ENCODE assay signal across 8 cellular contexts in genomic region chr9:123360161-123361085, GRCh38. TPM values are rescaled to one million over a fixed set of nuclear protein-coding genes. Genes with fewer than 3 reads are reported as not detected.
DNase-seq lines count a peak whose midpoint lies in the region; TF ChIP-seq lines count a peak whose summit lies in the region.

No MANE protein-coding gene starts in this region.

- intact Hi-C loops in OCI-LY7 (cut with micrococcal nuclease; ENCODE audit: unreplicated experiment), result no loop called here
- intact Hi-C loops in CD14-positive monocyte (cut with micrococcal nuclease), result no loop called here
- intact Hi-C loops in ovary (cut with DNase I), result no loop called here

- H3K4me3 Mint-ChIP-seq in CD14-positive monocyte, result no peak overlapping the region

- peaks cover 20% of the 10 kb centered on the region for H3F3A ChIP-seq in smooth muscle cell (ENCODE audit: low read depth)

- no peak overlapping the region for H3K27ac Mint-ChIP-seq in CD14-positive monocyte

- no peaks in the 10 kb centered on the region for H3K4me1 Mint-ChIP-seq in CD14-positive monocyte

- H3K4me1 ChIP-seq in OCI-LY7 (ENCODE audit: insufficient read depth, low read length, poor library complexity, severe bottlenecking) (peaks cover 21% of the 10 kb centered on the region), ectodermal cell (ENCODE audit: control insufficient read depth, insufficient read depth, low read length) (peaks cover 65% of the 10 kb centered on the region), smooth muscle cell (ENCODE audit: low read depth) (peaks cover 65% of the 10 kb centered on the region), ovary (ENCODE audit: insufficient read depth) (peaks cover 3% of the 10 kb centered on the region)

- H2AFZ ChIP-seq in OCI-LY7 (ENCODE audit: low read length) (no peak overlapping the region), smooth muscle cell (ENCODE audit: low read depth) (no peak overlapping the region)

- H3K9ac ChIP-seq in smooth muscle cell (ENCODE audit: low read depth), result peak overlapping the region; percentile 37

- no peak for TF ChIP-seq EP300 in ovary (IDR thresholded peaks at IDR 0.05)

- no peaks in the 10 kb centered on the region for H3K79me2 ChIP-seq in OCI-LY7 (ENCODE audit: insufficient read depth, low read depth, low read length)
- H3K79me2 ChIP-seq in smooth muscle cell (ENCODE audit: low read depth), result peaks cover 22% of the 10 kb centered on the region

- peaks cover 9 to 15% (median 12%) of the 10 kb centered on the region in 3 donors for H3K27me3 Mint-ChIP-seq in CD14-positive monocyte (ENCODE audit: low read depth in 3 of 3)

- TF ChIP-seq CTCF in OCI-LY7 (conservative IDR thresholded peaks at IDR 0.05; ENCODE audit: low read length) (no peak), smooth muscle cell (IDR thresholded peaks at IDR 0.05; ENCODE audit: borderline replicate concordance, insufficient read depth, poor library complexity, severe bottlenecking) (no peak), CD14-positive monocyte (IDR thresholded peaks at IDR 0.05) (no peak), ovary (IDR thresholded peaks at IDR 0.05) (no peak)

- H3K27ac ChIP-seq in OCI-LY7 (ENCODE audit: low read depth, low read length, poor library complexity, severe bottlenecking) (no peak overlapping the region), ectodermal cell (ENCODE audit: insufficient read depth, low read depth, low read length, poor library complexity, severe bottlenecking) (peak overlapping the region; percentile 0), smooth muscle cell (ENCODE audit: low read depth) (peak overlapping the region; percentile 75), ovary (no peak overlapping the region)

- no peaks in the 10 kb centered on the region for H4K20me1 ChIP-seq in OCI-LY7 (ENCODE audit: insufficient read depth, low read length)
- no peaks in the 10 kb centered on the region for H4K20me1 ChIP-seq in smooth muscle cell (ENCODE audit: low read depth)

- TF ChIP-seq POLR2A in ovary (IDR thresholded peaks at IDR 0.05), result no peak

- POLR2A ChIA-PET in OCI-LY7 (lab: Charles Lee), result interaction anchor here (1.0 to 1.4 kb wide), 2 partner anchors 11 to 12 kb away, joined by 4 to 5 read pairs; no protein-coding TSS in a partner anchor

- peaks cover 0 to 2% (median 0%) of the 10 kb centered on the region in 7 donors for H3K9me3 Mint-ChIP-seq in CD14-positive monocyte

- H3K9me3 ChIP-seq in OCI-LY7 (ENCODE audit: low read length), result no peaks in the 10 kb centered on the region
- no peaks in the 10 kb centered on the region for H3K9me3 ChIP-seq in ectodermal cell (ENCODE audit: control insufficient read depth, low read length)
- no peaks in the 10 kb centered on the region for H3K9me3 ChIP-seq in smooth muscle cell (replicated peaks; ENCODE audit: low read depth)
- H3K9me3 ChIP-seq in ovary, result no peaks in the 10 kb centered on the region

- CTCF ChIA-PET in OCI-LY7 (lab: Charles Lee; ENCODE audit: unreplicated experiment), result interaction anchor here (0.6 to 0.7 kb wide), 3 partner anchors 10 to 258 kb away, joined by 3 read pairs; no protein-coding TSS in a partner anchor

- H3K9me2 ChIP-seq in OCI-LY7 (ENCODE audit: insufficient read depth, low read length), result no peaks in the 10 kb centered on the region

- no peaks in the 10 kb centered on the region for H3K36me3 ChIP-seq in OCI-LY7 (ENCODE audit: insufficient read depth, low read length)
- H3K36me3 ChIP-seq in ectodermal cell (ENCODE audit: control insufficient read depth, insufficient read depth, low read length), result peaks cover 5% of the 10 kb centered on the region
- H3K36me3 ChIP-seq in smooth muscle cell (ENCODE audit: low read depth), result no peaks in the 10 kb centered on the region
- H3K36me3 ChIP-seq in ovary, result no peaks in the 10 kb centered on the region

- H3K4me3 ChIP-seq in OCI-LY7 (ENCODE audit: low read depth, low read length, poor library complexity, severe bottlenecking), result no peak overlapping the region
- H3K4me3 ChIP-seq in ectodermal cell (ENCODE audit: insufficient read depth, low read depth, low read length), result no peak overlapping the region
- H3K4me3 ChIP-seq in smooth muscle cell, result no peak overlapping the region
- no peak overlapping the region for H3K4me3 ChIP-seq in ovary

- 20 to 23% methylated on average over 22 of the region's 22 CpGs for whole genome bisulfite sequencing in ectodermal cell, 2 experiments
- 4% methylated on average over 17 of the region's 22 CpGs for WGBS in smooth muscle cell (ENCODE audit: low lambda C conversion rate)
- WGBS in ovary, 3 donors, result 44 to 52% (median 46%) methylated on average over 22 of the region's 22 CpGs

- peak overlapping the region; percentile 18; the same call in 1 of the 2 replicates for H3K4me2 ChIP-seq in OCI-LY7 (ENCODE audit: low read length)
- peak overlapping the region; percentile 76 for H3K4me2 ChIP-seq in smooth muscle cell

- no peaks in the 10 kb centered on the region for H3K36me3 Mint-ChIP-seq in CD14-positive monocyte

- no peaks in the 10 kb centered on the region for H3K27me3 ChIP-seq in ectodermal cell (ENCODE audit: control insufficient read depth, insufficient read depth, low read length, poor library complexity, severe bottlenecking)
- no peaks in the 10 kb centered on the region for H3K27me3 ChIP-seq in smooth muscle cell (ENCODE audit: low read depth)
- no peaks in the 10 kb centered on the region for H3K27me3 ChIP-seq in ovary

- no TSS peak for BruUV-seq in OCI-LY7 (replicated peaks; lab: Mats Ljungman, UMichigan)

- DNase-seq in activated CD8-positive, alpha-beta memory T cell treated with anti-CD3 and anti-CD28 coated beads for 24 hours, result peak; percentile 70
- no peak for DNase-seq in activated CD8-positive, alpha-beta memory T cell treated with anti-CD3 and anti-CD28 coated beads, Interleukin-2, amount 50 U/mL, for 4 hours
- DNase-seq in OCI-LY7 (ENCODE audit: low spot score) (peak; percentile 50), smooth muscle cell (lab: John Stamatoyannopoulos, UW; ENCODE audit: unreplicated experiment) (peak; percentile 26), A172 (ENCODE audit: low spot score) (no peak), CD14-positive monocyte (ENCODE audit: low spot score) (no peak), ovary (no peak)

RNA-seq across cellular contexts. Expression of gene CRB2, which starts 4.4 kb away (rescaled TPM):
- 0.88 and 1.6 TPM in 2 replicates for total RNA-seq in OCI-LY7 (2014; rRNA removed; shearing (Covaris generic))
- 2.6 and 3.4 TPM in 2 replicates for total RNA-seq in OCI-LY7 (2022)
- polyA plus RNA-seq in ectodermal cell (2013, experiment 1 of 4), result 70.9 TPM
- polyA plus RNA-seq in ectodermal cell (2013, experiment 2 of 4), result 98.9 TPM
- polyA plus RNA-seq in ectodermal cell (2013, experiment 3 of 4), result 86.9 TPM
- polyA plus RNA-seq in ectodermal cell (2013, experiment 4 of 4), result 97.8 TPM
- 3.1 and 3.8 TPM in 2 replicates for total RNA-seq in smooth muscle cell
- polyA plus RNA-seq in smooth muscle cell, result 0.87 and 1.7 TPM in 2 replicates
- total RNA-seq in A172 (2014; rRNA removed; shearing (Covaris generic)), result 0.26 TPM in 2 replicates
- not detected for polyA plus RNA-seq in CD14-positive monocyte
- 10 to 100 TPM in 1 of 7 donors, 1 to 10 TPM in 2, under 1 TPM in 4; 0.25 to 20.4 (median 0.62) TPM for total RNA-seq in ovary
- polyA plus RNA-seq in ovary, result under 1 TPM; 0.13 to 0.15 TPM

Comparison
In these comparisons a context has a peak if more than half of its experiments do, and no peak if none do; other contexts are left out.
1. DNase-seq: peak in activated CD8-positive, alpha-beta memory T cell treated with anti-CD3 and anti-CD28 coated beads for 24 hours (single experiment), OCI-LY7 (single experiment) and smooth muscle cell (single experiment); none in activated CD8-positive, alpha-beta memory T cell treated with anti-CD3 and anti-CD28 coated beads, Interleukin-2, amount 50 U/mL, for 4 hours (single experiment), A172 (single experiment), CD14-positive monocyte (single experiment) and ovary (0 of 5).
2. H3K27ac ChIP-seq: peak in ectodermal cell (single experiment) and smooth muscle cell (single experiment); none in OCI-LY7 (single experiment) and ovary (0 of 2).